1 cellular context compared by ENCODE assay signal in the genomic region with DNA sequence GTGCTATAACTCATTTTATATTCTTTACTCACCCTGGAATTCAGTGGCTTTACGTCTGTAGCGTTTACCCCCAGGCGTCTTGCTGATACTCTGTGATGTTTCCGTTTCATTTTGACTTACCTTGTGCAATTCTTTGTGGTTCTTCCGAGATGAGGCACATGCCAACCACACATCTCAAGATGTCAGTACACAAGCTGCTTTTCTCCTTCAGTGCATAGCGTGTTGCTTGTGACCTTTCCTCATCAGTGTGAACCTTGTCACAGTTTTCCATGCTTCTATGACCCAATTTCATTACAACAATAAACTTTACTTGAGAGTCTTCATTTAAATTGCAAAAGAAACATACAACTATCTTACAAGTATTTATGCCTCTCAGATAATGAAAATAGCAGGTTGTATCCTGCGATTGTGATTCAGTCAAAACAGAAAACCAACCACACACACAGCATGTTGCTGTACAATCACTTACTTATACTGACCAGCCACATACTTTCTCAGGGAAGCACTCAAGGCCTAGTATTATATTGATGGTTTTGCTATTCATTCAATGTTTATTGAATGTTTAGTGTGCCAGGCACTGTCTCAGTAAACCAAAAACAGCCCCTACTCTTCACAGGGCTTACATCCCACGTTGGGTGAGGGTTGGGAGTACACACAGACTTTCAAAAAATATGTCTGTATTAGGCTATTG.
TF ChIP-seq lines count a peak whose summit lies in the region.

No MANE protein-coding gene starts in this region.

TF ChIP-seq in WTC11, 78 proteins besides CTCF, POLR2A, EP300 and RAD21 (continued from another document):
- TF ChIP-seq HMGXB4 (CRISPR knock-in tag; IDR thresholded peaks at IDR 0.05): no peak
- TF ChIP-seq ZNF317 (CRISPR knock-in tag; IDR thresholded peaks at IDR 0.05; ENCODE audit: borderline replicate concordance, low read depth): no peak
